24 cellular contexts compared by ENCODE assay signal in genomic region chr10:4395731-4396130, GRCh38.
"Had no signal": no experiment of that assay in that cellular context is flagged by ENCODE, and none has a peak within 500 bp of the region (broad histone marks: within the 10 kb centered on the region; RNA-seq: fewer than 3 reads in every experiment).

No MANE protein-coding gene starts in this region.

- DNase-seq: natural killer cell; occipital lobe; ovary; posterior cingulate gyrus; psoas muscle; right cardiac atrium; right lobe of liver; sigmoid colon; small intestine; stimulated activated CD4-positive, alpha-beta T cell treated with anti-CD3 and anti-CD28 coated beads, Interleukin-15, amount 100 ng/mL, for 24 hours; stimulated activated CD4-positive, alpha-beta T cell treated with anti-CD3 and anti-CD28 coated beads, Interleukin-2, amount 100 ng/mL, for 24 hours; stimulated activated CD4-positive, alpha-beta T cell treated with anti-CD3 and anti-CD28 coated beads, Interleukin-2, amount 100 ng/mL, for 48 hours; stimulated activated CD4-positive, alpha-beta T cell treated with anti-CD3 and anti-CD28 coated beads, Interleukin-4, amount 100 ng/mL, for 24 hours; stimulated activated naive B cell treated with anti-CD40 and anti-IgM and Interleukin-4, amounts not matched to agents 10 μg/mL and 1 μg/mL and 100 μg/mL, for 72 hours; stimulated activated naive CD4-positive, alpha-beta T cell treated with Interleukin-2 at 50 U/mL for 16 hours; stomach; thyroid gland; upper lobe of right lung; uterus had no signal

- H3K36me3 ChIP-seq: neural progenitor cell, ovary, right lobe of liver, sigmoid colon, stomach, thoracic aorta, thyroid gland, tibial nerve, upper lobe of right lung, uterus had no signal

- ATAC-seq: natural killer cell; psoas muscle; right cardiac atrium; right lobe of liver; stimulated activated effector memory CD8-positive, alpha-beta T cell treated with anti-CD3 and anti-CD28 coated beads, Interleukin-12 subunit alpha, Interleukin-12 subunit beta, amount 100 ng/mL, for 72 hours; stimulated activated naive B cell treated with anti-CD40 and anti-IgM and Interleukin-4, amounts not matched to agents 10 μg/mL and 1 μg/mL and 100 μg/mL, for 72 hours; upper lobe of right lung had no signal

- FAIRE-seq: small intestine had no signal

- H3K4me3 ChIP-seq: neural progenitor cell, ovary, psoas muscle, right lobe of liver, sigmoid colon, stomach, thoracic aorta, thyroid gland, tibial nerve, upper lobe of right lung, uterus had no signal

- H3K4me1 ChIP-seq: neural progenitor cell, parathyroid adenoma, right lobe of liver, stomach, thyroid gland, tibial nerve, upper lobe of right lung, uterus had no signal

- H3K27me3 ChIP-seq: neural progenitor cell, ovary, right lobe of liver, sigmoid colon, stomach, thyroid gland, tibial nerve, upper lobe of right lung, uterus had no signal

- H3K27ac ChIP-seq: neural progenitor cell, ovary, parathyroid adenoma, psoas muscle, right lobe of liver, sigmoid colon, stomach, thoracic aorta, thyroid gland, tibial nerve, upper lobe of right lung, uterus had no signal

- H3K9me3 ChIP-seq: ovary, psoas muscle, right lobe of liver, sigmoid colon, stomach, thoracic aorta, thyroid gland, tibial nerve, upper lobe of right lung, uterus had no signal
